Comparison of ENCODE assay signal across 25 cellular contexts in the genomic region with DNA sequence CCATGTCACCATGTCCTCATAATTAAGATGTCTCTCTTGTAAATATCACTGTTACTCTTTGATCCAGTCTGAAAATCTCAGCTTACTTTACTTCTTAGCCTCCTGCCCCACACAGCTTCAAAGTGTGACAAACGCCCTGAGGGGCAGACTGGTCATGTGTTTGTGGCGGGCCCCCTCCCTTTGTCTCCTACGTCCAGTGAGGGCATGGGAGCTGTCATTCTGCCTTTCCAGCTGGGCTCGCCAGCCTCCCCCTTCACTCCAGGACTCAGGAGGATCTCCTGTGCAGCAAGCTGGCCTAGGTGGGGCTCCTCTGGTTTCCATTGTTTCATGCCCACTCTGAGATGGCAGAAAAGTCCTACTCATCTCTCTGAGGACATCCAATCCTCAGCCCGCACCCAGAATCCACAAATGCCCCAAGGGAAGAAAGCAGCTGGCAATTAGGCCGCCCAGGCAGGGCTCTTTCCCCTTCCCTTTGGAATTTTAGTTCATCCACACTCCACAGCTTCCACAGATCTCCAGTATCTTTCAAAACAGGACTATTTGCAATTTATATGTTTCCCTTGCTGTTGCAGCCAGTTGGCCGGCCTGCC.
"Had no signal": no experiment of that assay in that cellular context is flagged by ENCODE, and none has a peak within 500 bp of the region (broad histone marks: within the 10 kb centered on the region; RNA-seq: fewer than 3 reads in every experiment).

No MANE protein-coding gene starts in this region.

- H3K27ac Mint-ChIP-seq: activated CD4-positive, alpha-beta memory T cell treated with anti-CD3 and anti-CD28 coated beads for 36 hours; activated CD4-positive, alpha-beta T cell treated with anti-CD3 and anti-CD28 coated beads, Interleukin-2, amount 10 ng/mL, durations not matched to agents 24 days and 14 days; activated naive CD8-positive, alpha-beta T cell; activated T-cell treated with anti-CD3 and anti-CD28 coated beads, Interleukin-2, amount 50 U/mL, for 24 hours; activated T-helper 17 cell treated with anti-CD3 and anti-CD28 coated beads, Interleukin-2, amount 50 U/mL, for 72 hours; nephron progenitor cell; stimulated activated memory B cell treated with anti-CD40 and anti-IgM and Interleukin-4, amounts not matched to agents 10 μg/mL and 1 μg/mL and 100 μg/mL, for 72 hours; stimulated activated naive CD8-positive, alpha-beta T cell treated with anti-CD3 and anti-CD28 coated beads, Interleukin-15, amount 100 ng/mL, for 72 hours had no signal

- ATAC-seq: activated CD4-positive, CD25-positive, alpha-beta regulatory T cell treated with anti-CD3 and anti-CD28 coated beads, Interleukin-2, amount 50 U/mL, for 24 hours; activated T-helper 17 cell treated with anti-CD3 and anti-CD28 coated beads, Interleukin-2, amount 50 U/mL, for 72 hours; left cardiac atrium; pancreas; psoas muscle; stimulated activated memory B cell treated with anti-CD40 and anti-IgM and Interleukin-4, amounts not matched to agents 10 μg/mL and 1 μg/mL and 100 μg/mL, for 72 hours; stimulated activated naive CD8-positive, alpha-beta T cell treated with anti-CD3 and anti-CD28 coated beads, Interleukin-15, amount 100 ng/mL, for 72 hours had no signal

- H3K4me1 ChIP-seq: pancreas, psoas muscle, thyroid gland, upper lobe of left lung, vagina had no signal

- H3K9me3 ChIP-seq: neutrophil, pancreas, psoas muscle, thyroid gland, upper lobe of left lung, vagina had no signal

- H3K27me3 Mint-ChIP-seq: activated CD4-positive, alpha-beta T cell treated with anti-CD3 and anti-CD28 coated beads, Interleukin-2, amount 10 ng/mL, durations not matched to agents 24 days and 14 days; activated naive CD8-positive, alpha-beta T cell; activated T-helper 17 cell treated with anti-CD3 and anti-CD28 coated beads, Interleukin-2, amount 50 U/mL, for 72 hours; stimulated activated memory B cell treated with anti-CD40 and anti-IgM and Interleukin-4, amounts not matched to agents 10 μg/mL and 1 μg/mL and 100 μg/mL, for 72 hours had no signal

- H3K36me3 ChIP-seq: neutrophil, pancreas, thyroid gland, upper lobe of left lung, vagina had no signal

- H3K4me3 ChIP-seq: pancreas, psoas muscle, SK-N-MC, smooth muscle cell, thyroid gland, upper lobe of left lung, vagina had no signal

- H3K27ac ChIP-seq: neutrophil, pancreas, psoas muscle, SK-N-MC, thyroid gland, upper lobe of left lung, vagina had no signal

- H3K9me3 Mint-ChIP-seq: activated CD4-positive, alpha-beta memory T cell treated with anti-CD3 and anti-CD28 coated beads for 36 hours; activated CD4-positive, alpha-beta T cell treated with anti-CD3 and anti-CD28 coated beads, Interleukin-2, amount 10 ng/mL, durations not matched to agents 24 days and 14 days; activated T-cell treated with anti-CD3 and anti-CD28 coated beads, Interleukin-2, amount 50 U/mL, for 24 hours; activated T-helper 17 cell treated with anti-CD3 and anti-CD28 coated beads, Interleukin-2, amount 50 U/mL, for 72 hours; nephron progenitor cell had no signal

- H3K4me1 Mint-ChIP-seq: activated CD4-positive, alpha-beta T cell treated with anti-CD3 and anti-CD28 coated beads, Interleukin-2, amount 10 ng/mL, durations not matched to agents 24 days and 14 days; activated T-helper 17 cell treated with anti-CD3 and anti-CD28 coated beads, Interleukin-2, amount 50 U/mL, for 72 hours; stimulated activated memory B cell treated with anti-CD40 and anti-IgM and Interleukin-4, amounts not matched to agents 10 μg/mL and 1 μg/mL and 100 μg/mL, for 72 hours; stimulated activated naive CD8-positive, alpha-beta T cell treated with anti-CD3 and anti-CD28 coated beads, Interleukin-15, amount 100 ng/mL, for 72 hours had no signal

- H3K27me3 ChIP-seq: pancreas, upper lobe of left lung, vagina had no signal

- H3K4me3 Mint-ChIP-seq: activated CD4-positive, alpha-beta memory T cell treated with anti-CD3 and anti-CD28 coated beads for 36 hours; activated CD4-positive, alpha-beta T cell treated with anti-CD3 and anti-CD28 coated beads, Interleukin-2, amount 10 ng/mL, durations not matched to agents 24 days and 14 days; activated naive CD8-positive, alpha-beta T cell; activated T-cell treated with anti-CD3 and anti-CD28 coated beads, Interleukin-2, amount 50 U/mL, for 24 hours; activated T-helper 17 cell treated with anti-CD3 and anti-CD28 coated beads, Interleukin-2, amount 50 U/mL, for 72 hours; nephron progenitor cell; stimulated activated memory B cell treated with anti-CD40 and anti-IgM and Interleukin-4, amounts not matched to agents 10 μg/mL and 1 μg/mL and 100 μg/mL, for 72 hours; stimulated activated naive CD8-positive, alpha-beta T cell treated with anti-CD3 and anti-CD28 coated beads, Interleukin-15, amount 100 ng/mL, for 72 hours had no signal

- DNase-seq: activated CD4-positive, alpha-beta memory T cell treated with anti-CD3 and anti-CD28 coated beads for 36 hours; activated CD4-positive, alpha-beta T cell treated with anti-CD3 and anti-CD28 coated beads, Interleukin-2, amount 10 ng/mL, durations not matched to agents 24 days and 14 days; activated CD8-positive, alpha-beta memory T cell treated with anti-CD3 and anti-CD28 coated beads, Interleukin-2, amount 50 U/mL, for 4 hours; activated naive CD4-positive, alpha-beta T cell treated with Interleukin-2 at 50 U/mL for 16 hours; activated T-cell treated with anti-CD3 and anti-CD28 coated beads, Interleukin-2, amount 50 U/mL, for 24 hours; anterior cingulate cortex; glutamatergic neuron; left cardiac atrium; nephron progenitor cell; pancreas; psoas muscle; stimulated activated CD4-positive, alpha-beta T cell treated with anti-CD3 and anti-CD28 coated beads, Interleukin-1b, Interleukin-23, amount 100 ng/mL, for 48 hours; stimulated activated CD4-positive, alpha-beta T cell treated with anti-CD3 and anti-CD28 coated beads, Interleukin-4, amount 100 ng/mL, for 4 hours; stimulated activated CD8-positive, alpha-beta memory T cell treated with anti-CD3 and anti-CD28 coated beads, Interleukin-4, amount 100 ng/mL, for 48 hours; stimulated activated naive CD8-positive, alpha-beta T cell treated with anti-CD3 and anti-CD28 coated beads, Interleukin-15, amount 100 ng/mL, for 72 hours; thyroid gland; upper lobe of left lung had no signal

- H3K36me3 Mint-ChIP-seq: activated naive CD8-positive, alpha-beta T cell; stimulated activated memory B cell treated with anti-CD40 and anti-IgM and Interleukin-4, amounts not matched to agents 10 μg/mL and 1 μg/mL and 100 μg/mL, for 72 hours had no signal
